24 cellular contexts compared by ENCODE assay signal in the genomic region with DNA sequence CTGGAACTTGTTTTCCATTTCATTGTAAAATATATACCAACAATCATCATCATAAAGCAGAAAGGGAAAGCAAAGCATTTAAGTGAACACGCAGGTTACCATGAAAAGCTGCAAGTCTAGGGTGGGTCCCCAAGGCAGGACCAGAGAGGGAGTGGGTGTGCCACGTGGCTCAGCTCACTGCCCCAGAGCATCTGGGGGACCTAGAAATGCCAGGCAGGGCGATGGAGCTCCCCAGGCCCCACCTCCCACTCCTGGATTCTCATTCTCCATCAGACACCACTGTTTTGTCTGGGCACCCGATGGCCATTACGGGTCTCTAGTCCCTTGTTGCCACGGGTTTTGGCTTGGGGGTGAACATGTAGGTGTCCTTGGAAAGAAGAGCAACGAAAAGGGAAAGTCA. TPM values are rescaled to one million over a fixed set of nuclear protein-coding genes. Genes with fewer than 3 reads are reported as not detected.
DNase-seq lines count a peak whose midpoint lies in the region; ATAC-seq and TF ChIP-seq lines count a peak whose summit lies in the region.
"Had no signal": no experiment of that assay in that cellular context is flagged by ENCODE, and none has a peak within 500 bp of the region (broad histone marks: within the 10 kb centered on the region; RNA-seq: fewer than 3 reads in every experiment).

No MANE protein-coding gene starts in this region.

- peaks cover 51% of the 10 kb centered on the region for H3K79me2 ChIP-seq in mesendoderm (ENCODE audit: control insufficient read depth, insufficient read depth, low read length)

- peak overlapping the region; percentile 97 for H3K27ac ChIP-seq in CD4-positive, alpha-beta T cell (ENCODE audit: low read depth, low read length)
- no peak overlapping the region for H3K27ac ChIP-seq in mesendoderm (ENCODE audit: low read depth, low read length)
- H3K27ac ChIP-seq: epithelial cell of prostate, RWPE1, upper lobe of right lung had no signal

- intact Hi-C loops in CD4-positive, alpha-beta T cell (cut with DNase I, micrococcal nuclease) = loop anchor here in 1 of 2 experiments (5.0 kb wide), 1 partner anchor 685 kb away; no protein-coding TSS in a partner anchor
- intact Hi-C loops in activated T-helper 1 cell treated with anti-CD3 and anti-CD28 coated beads, Interleukin-12 subunit alpha, Interleukin-12 subunit beta, Interleukin-2, Interleukin-4 antibody, amounts not matched to agents 30 ng/mL and 10 ng/mL and 1 ng/mL, durations not matched to agents 14 hours and 24 hours and 36 hours (cut with micrococcal nuclease) = loop anchor here (10.0 kb wide), 1 partner anchor 178 kb away; no protein-coding TSS in a partner anchor

- no peaks in the 10 kb centered on the region for H3K27me3 ChIP-seq in CD4-positive, alpha-beta T cell (ENCODE audit: control insufficient read depth, insufficient read depth, low read length)
- H3K27me3 ChIP-seq in mesendoderm (ENCODE audit: insufficient read depth, low read length, poor library complexity) = no peaks in the 10 kb centered on the region

- no peak overlapping the region for H4K8ac ChIP-seq in mesendoderm (ENCODE audit: low read depth, low read length)

- CTCF ChIA-PET in CD4-positive, alpha-beta T cell (lab: Charles Lee) = interaction anchor here (0.9 to 14.7 kb wide), 7 partner anchors 12 to 1259 kb away, joined by 3 to 179 read pairs (median 4); no protein-coding TSS in a partner anchor

- H3K4me2 ChIP-seq in mesendoderm (ENCODE audit: low read length) = no peak overlapping the region

- WGBS in mesendoderm (ENCODE audit: extremely low coverage, insufficient coverage, low lambda C conversion rate) = no CpG with 5 or more reads among the region's 7 CpGs

- no peak overlapping the region for H2BK120ac ChIP-seq in mesendoderm (ENCODE audit: low read depth, low read length)

- H3K4me3 ChIP-seq in mesendoderm (ENCODE audit: low read length) = no peak overlapping the region
- H3K4me3 ChIP-seq: stomach, upper lobe of right lung had no signal

- H3K27me3 Mint-ChIP-seq in T-helper 2 cell treated with Interferon-gamma antibody and Interleukin-4, amounts not matched to agents 5 μg/mL and 100 μg/mL, for 36 hours (ENCODE audit: low read depth) = no peaks in the 10 kb centered on the region
- no peaks in the 10 kb centered on the region for H3K27me3 Mint-ChIP-seq in CD4-positive, alpha-beta T cell
- H3K27me3 Mint-ChIP-seq in activated T-helper 1 cell treated with anti-CD3 and anti-CD28 coated beads, Interleukin-12 subunit alpha, Interleukin-12 subunit beta, Interleukin-2, Interleukin-4 antibody, amounts not matched to agents 30 ng/mL and 10 ng/mL and 1 ng/mL, durations not matched to agents 14 hours and 24 hours and 36 hours (ENCODE audit: insufficient read depth) = no peaks in the 10 kb centered on the region

- peaks cover 66% of the 10 kb centered on the region for H3K36me3 Mint-ChIP-seq in T-helper 2 cell treated with Interferon-gamma antibody and Interleukin-4, amounts not matched to agents 5 μg/mL and 100 μg/mL, for 36 hours (ENCODE audit: low read depth)
- H3K36me3 Mint-ChIP-seq in CD4-positive, alpha-beta T cell (ENCODE audit: low read depth) = peaks cover 94% of the 10 kb centered on the region
- H3K36me3 Mint-ChIP-seq in activated T-helper 1 cell treated with anti-CD3 and anti-CD28 coated beads, Interleukin-12 subunit alpha, Interleukin-12 subunit beta, Interleukin-2, Interleukin-4 antibody, amounts not matched to agents 30 ng/mL and 10 ng/mL and 1 ng/mL, durations not matched to agents 14 hours and 24 hours and 36 hours (ENCODE audit: low read depth) = peaks cover 23% of the 10 kb centered on the region

- H3K56ac ChIP-seq in mesendoderm (ENCODE audit: low read length) = peak overlapping the region; percentile 18

- peaks cover 96% of the 10 kb centered on the region for H3K4me1 Mint-ChIP-seq in T-helper 2 cell treated with Interferon-gamma antibody and Interleukin-4, amounts not matched to agents 5 μg/mL and 100 μg/mL, for 36 hours (ENCODE audit: low read depth)
- H3K4me1 Mint-ChIP-seq in CD4-positive, alpha-beta T cell (ENCODE audit: low read depth) = peaks cover 100% of the 10 kb centered on the region
- peaks cover 97% of the 10 kb centered on the region for H3K4me1 Mint-ChIP-seq in activated T-helper 1 cell treated with anti-CD3 and anti-CD28 coated beads, Interleukin-12 subunit alpha, Interleukin-12 subunit beta, Interleukin-2, Interleukin-4 antibody, amounts not matched to agents 30 ng/mL and 10 ng/mL and 1 ng/mL, durations not matched to agents 14 hours and 24 hours and 36 hours (ENCODE audit: low read depth)

- no peak overlapping the region for H2AK5ac ChIP-seq in mesendoderm (ENCODE audit: low read length)

- no peak overlapping the region for H3K23ac ChIP-seq in mesendoderm (ENCODE audit: low read length)

- no peak for DNase-seq in T-helper 2 cell treated with Interferon-gamma antibody and Interleukin-4, amounts not matched to agents 5 μg/mL and 100 μg/mL, for 36 hours (ENCODE audit: low spot score)
- DNase-seq in T-helper 2 cell = no peak
- no peak for DNase-seq in CD4-positive, alpha-beta T cell
- no peak for DNase-seq in activated T-helper 1 cell treated with anti-CD3 and anti-CD28 coated beads, Interleukin-12 subunit alpha, Interleukin-12 subunit beta, Interleukin-2, Interleukin-4 antibody, amounts not matched to agents 30 ng/mL and 10 ng/mL and 1 ng/mL, durations not matched to agents 14 hours and 24 hours and 36 hours (ENCODE audit: low spot score)
- DNase-seq in mesendoderm = no peak
- DNase-seq in middle frontal gyrus (ENCODE audit: extremely low spot score, low spot score) = no peak
- DNase-seq: 8988T, BE2C, foreskin fibroblast, GF-D8, GOT3, hypothalamus, kidney, naive B cell, NCI-H1105, NCI-H2081 treated with DMSO at 0.1 percent for 48 hours, NCI-H510A treated with DMSO at 0.1 percent for 48 hours, stomach, upper lobe of right lung had no signal

- H3K4ac ChIP-seq in mesendoderm (ENCODE audit: low read depth, low read length) = no peak overlapping the region

- H3K36me3 ChIP-seq in mesendoderm (ENCODE audit: control insufficient read depth, insufficient read depth, low read length) = no peaks in the 10 kb centered on the region
- H3K36me3 ChIP-seq: BE2C, stomach, upper lobe of right lung had no signal

- H4K5ac ChIP-seq in mesendoderm (ENCODE audit: low read length) = no peak overlapping the region

- ATAC-seq in CD4-positive, alpha-beta T cell (ENCODE audit: poor library complexity) = no peak
- no peak for ATAC-seq in HG02623 (IDR thresholded peaks at IDR 0.05; ENCODE audit: unreplicated experiment)
- no peak for ATAC-seq in GM18511 (IDR thresholded peaks at IDR 0.05; ENCODE audit: unreplicated experiment)
- ATAC-seq: sciatic nerve, upper lobe of right lung had no signal

- no peak overlapping the region for H3K9ac ChIP-seq in mesendoderm (ENCODE audit: low read length)

- H3K18ac ChIP-seq in mesendoderm (ENCODE audit: low read length) = no peak overlapping the region

- POLR2A ChIA-PET in CD4-positive, alpha-beta T cell (lab: Charles Lee) = interaction anchor here (0.5 to 83.0 kb wide), 7 partner anchors 6 to 1630 kb away, joined by 3 to 4389 read pairs (median 4); partner anchors contain the start of gene BCL11B

- peak overlapping the region; percentile 94 for H3K27ac Mint-ChIP-seq in T-helper 2 cell treated with Interferon-gamma antibody and Interleukin-4, amounts not matched to agents 5 μg/mL and 100 μg/mL, for 36 hours
- H3K27ac Mint-ChIP-seq in CD4-positive, alpha-beta T cell = peak overlapping the region; percentile 95
- H3K27ac Mint-ChIP-seq in activated T-helper 1 cell treated with anti-CD3 and anti-CD28 coated beads, Interleukin-12 subunit alpha, Interleukin-12 subunit beta, Interleukin-2, Interleukin-4 antibody, amounts not matched to agents 30 ng/mL and 10 ng/mL and 1 ng/mL, durations not matched to agents 14 hours and 24 hours and 36 hours = peak overlapping the region; percentile 99
- H3K27ac Mint-ChIP-seq: naive B cell had no signal

- no peak overlapping the region for H2BK15ac ChIP-seq in mesendoderm (replicated peaks; ENCODE audit: low read depth)

- H3K9me3 Mint-ChIP-seq in T-helper 2 cell treated with Interferon-gamma antibody and Interleukin-4, amounts not matched to agents 5 μg/mL and 100 μg/mL, for 36 hours = no peaks in the 10 kb centered on the region
- no peaks in the 10 kb centered on the region for H3K9me3 Mint-ChIP-seq in CD4-positive, alpha-beta T cell
- no peaks in the 10 kb centered on the region for H3K9me3 Mint-ChIP-seq in activated T-helper 1 cell treated with anti-CD3 and anti-CD28 coated beads, Interleukin-12 subunit alpha, Interleukin-12 subunit beta, Interleukin-2, Interleukin-4 antibody, amounts not matched to agents 30 ng/mL and 10 ng/mL and 1 ng/mL, durations not matched to agents 14 hours and 24 hours and 36 hours

- H3K79me1 ChIP-seq in mesendoderm (ENCODE audit: low read length) = peaks cover 15% of the 10 kb centered on the region

- H3K9me3 ChIP-seq in CD4-positive, alpha-beta T cell (ENCODE audit: control insufficient read depth, low read length) = no peaks in the 10 kb centered on the region
- H3K9me3 ChIP-seq: BE2C, upper lobe of right lung had no signal

- H2BK5ac ChIP-seq in mesendoderm (ENCODE audit: low read length) = no peak overlapping the region

- TF ChIP-seq CTCF in CD4-positive, alpha-beta T cell (IDR thresholded peaks at IDR 0.05) = no peak

- peak overlapping the region; percentile 88 for H3K4me3 Mint-ChIP-seq in T-helper 2 cell treated with Interferon-gamma antibody and Interleukin-4, amounts not matched to agents 5 μg/mL and 100 μg/mL, for 36 hours
- H3K4me3 Mint-ChIP-seq in CD4-positive, alpha-beta T cell = peak overlapping the region; percentile 94
- H3K4me3 Mint-ChIP-seq in activated T-helper 1 cell treated with anti-CD3 and anti-CD28 coated beads, Interleukin-12 subunit alpha, Interleukin-12 subunit beta, Interleukin-2, Interleukin-4 antibody, amounts not matched to agents 30 ng/mL and 10 ng/mL and 1 ng/mL, durations not matched to agents 14 hours and 24 hours and 36 hours = peak overlapping the region; percentile 82
- H3K4me3 Mint-ChIP-seq: naive B cell had no signal

- H3K4me1 ChIP-seq in mesendoderm (ENCODE audit: control insufficient read depth, low read depth, low read length) = peaks cover 10% of the 10 kb centered on the region
- H3K4me1 ChIP-seq: BE2C, upper lobe of right lung had no signal

RNA-seq across cellular contexts. Expression of gene BCL11B, which starts 34.7 kb away (rescaled TPM):
- total RNA-seq in CD4-positive, alpha-beta T cell = 100 to 1,000 TPM; 244 to 254 TPM
- total RNA-seq in activated T-helper 1 cell treated with anti-CD3 and anti-CD28 coated beads, Interleukin-12 subunit alpha, Interleukin-12 subunit beta, Interleukin-2, Interleukin-4 antibody, amounts not matched to agents 30 ng/mL and 10 ng/mL and 1 ng/mL, durations not matched to agents 14 hours and 24 hours and 36 hours = 43.5 and 45.4 TPM in 2 replicates
- 2.8 TPM for polyA plus RNA-seq in mesendoderm (2013, experiment 1 of 2)
- 2.5 TPM for polyA plus RNA-seq in mesendoderm (2013, experiment 2 of 2)
